9 cellular contexts compared by ENCODE assay signal in the genomic region with DNA sequence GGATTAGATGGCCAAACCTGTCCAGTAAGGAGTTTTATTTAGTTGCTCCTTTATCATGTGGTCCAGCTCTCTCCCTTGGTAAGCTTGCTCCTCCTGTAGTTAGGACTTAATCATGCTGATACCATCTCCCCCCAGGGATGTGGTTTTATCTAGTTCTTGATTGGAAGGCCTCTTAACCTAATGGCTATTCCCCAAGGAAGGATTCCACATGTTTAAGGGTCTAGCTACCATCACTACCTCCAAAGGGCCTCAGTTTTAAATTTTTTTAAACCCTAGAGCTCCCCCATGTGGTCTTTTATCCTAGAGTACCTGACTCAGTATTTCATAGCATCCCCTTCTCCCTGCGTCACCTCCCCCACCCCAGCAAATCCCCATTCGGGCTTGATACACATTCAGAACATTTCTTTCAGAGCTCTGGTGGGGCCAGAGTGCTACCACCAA. TPM values are rescaled to one million over a fixed set of nuclear protein-coding genes. Genes with fewer than 3 reads are reported as not detected.
DNase-seq lines count a peak whose midpoint lies in the region; ATAC-seq, FAIRE-seq and TF ChIP-seq lines count a peak whose summit lies in the region.
"Had no signal": no experiment of that assay in that cellular context is flagged by ENCODE, and none has a peak within 500 bp of the region (broad histone marks: within the 10 kb centered on the region; RNA-seq: fewer than 3 reads in every experiment).

No MANE protein-coding gene starts in this region.

- H3K4me3 ChIP-seq in A549: no peak overlapping the region
- H3K4me3 ChIP-seq in SK-N-SH (ENCODE audit: low read depth in 2 of 2, low read length in 1 of 2): no peak overlapping the region
- no peak overlapping the region for H3K4me3 ChIP-seq in gastroesophageal sphincter
- H3K4me3 ChIP-seq: SJCRH30 had no signal

- H3K9me3 ChIP-seq in A549: no peaks in the 10 kb centered on the region
- H3K9me3 ChIP-seq in SK-N-SH: no peaks in the 10 kb centered on the region
- no peaks in the 10 kb centered on the region for H3K9me3 ChIP-seq in gastroesophageal sphincter
- H3K9me3 ChIP-seq: SJCRH30 had no signal

- 46% methylated on average over 2 of the region's 2 CpGs for WGBS in A549 (ENCODE audit: missing lambda C conversion rate)
- 66% methylated on average over 2 of the region's 2 CpGs for WGBS in SK-N-SH (ENCODE audit: low lambda C conversion rate)
- 49 to 70% methylated on average over 2 of the region's 2 CpGs for WGBS in gastroesophageal sphincter (ENCODE audit: low coverage in 1 of 2), 2 donors

- no peak for TF ChIP-seq EP300 in A549 (IDR thresholded peaks at IDR 0.05)
- TF ChIP-seq EP300 in SK-N-SH (IDR thresholded peaks at IDR 0.05; ENCODE audit: borderline replicate concordance in 1 of 2, low read depth in 1 of 2, low read length in 1 of 2): no peak
- TF ChIP-seq EP300 in gastroesophageal sphincter (IDR thresholded peaks at IDR 0.05): no peak

- CTCF ChIA-PET in A549 (lab: Yijun Ruan, JAX) (interaction anchor here (0.6 to 5.0 kb wide), 23 partner anchors 8 to 157 kb away, joined by 3 to 46 read pairs (median 5); a partner anchor contains a TSS), SK-N-SH (lab: Yijun Ruan, JAX) (interaction anchor here (0.7 to 5.4 kb wide), 28 partner anchors 10 to 204 kb away, joined by 3 to 32 read pairs (median 5); a partner anchor contains a TSS)

- no peak for FAIRE-seq in A549 (lab: Jason Lieb, UNC)

- POLR2A ChIA-PET in A549 (lab: Yijun Ruan, JAX): interaction anchor here (0.6 to 2.4 kb wide), 8 partner anchors 12 to 157 kb away, joined by 3 to 10 read pairs (median 4); a partner anchor contains a TSS
- POLR2A ChIA-PET in SK-N-SH (lab: Yijun Ruan, JAX): interaction anchor here (0.6 to 2.3 kb wide), 7 partner anchors 8 to 125 kb away, joined by 3 to 16 read pairs (median 4); a partner anchor contains a TSS

- H3K4me2 ChIP-seq in A549 (no peak overlapping the region), SK-N-SH (no peak overlapping the region)

- peaks cover 90% of the 10 kb centered on the region for H3F3A ChIP-seq in SK-N-SH (replicated peaks; ENCODE audit: insufficient read depth)

- H3K27me3 ChIP-seq in SK-N-SH (ENCODE audit: insufficient read depth) (no peaks in the 10 kb centered on the region), gastroesophageal sphincter (no peaks in the 10 kb centered on the region)
- H3K27me3 ChIP-seq: SJCRH30 had no signal

- H3K27ac ChIP-seq in A549 (no peak overlapping the region), SK-N-SH (ENCODE audit: low read depth in 2 of 2, low read length in 1 of 2) (peak overlapping the region; percentile 7 to 21; a peak in 3 of 4 replicates), gastroesophageal sphincter (peak overlapping the region in 3 of 4 donors; percentile 2 to 64 (median 9))
- H3K27ac ChIP-seq: SJCRH30 had no signal

- H3K79me2 ChIP-seq in SK-N-SH (ENCODE audit: insufficient read depth): peaks cover 80% of the 10 kb centered on the region

- DNase-seq in A549 (ENCODE audit: low read depth in 1 of 2, low spot score in 1 of 2) (no peak), SK-N-SH (peak; percentile 67), AG08396 (ENCODE audit: low spot score) (no peak)
- no peak for DNase-seq in activated CD4-positive, alpha-beta T cell treated with anti-CD3 and anti-CD28 coated beads for 1 hour

- ATAC-seq in A549 (peak; percentile 47 to 64), gastroesophageal sphincter (no peak), GM21737 (IDR thresholded peaks at IDR 0.05; ENCODE audit: unreplicated experiment) (no peak), HG02970 (IDR thresholded peaks at IDR 0.05; ENCODE audit: low FRiP score, unreplicated experiment) (no peak)

- peaks cover 66% of the 10 kb centered on the region for H3K4me1 ChIP-seq in A549
- H3K4me1 ChIP-seq in SK-N-SH (ENCODE audit: control insufficient read depth in 1 of 2, insufficient read depth in 2 of 2, low read depth in 1 of 2, low read length in 1 of 2): peaks cover 2 to 5% of the 10 kb centered on the region in 2 experiments; a peak in 2 of 4 replicates
- H3K4me1 ChIP-seq in gastroesophageal sphincter: peaks cover 3 to 88% (median 9%) of the 10 kb centered on the region in 3 donors

- TF ChIP-seq RAD21 in A549 (conservative IDR thresholded peaks at IDR 0.05 in 1 of 2, IDR thresholded peaks at IDR 0.05 in 1 of 2) (peak; percentile 24 to 44; a peak in 4 of 5 replicates), SK-N-SH (IDR thresholded peaks at IDR 0.05; ENCODE audit: low read length) (peak; percentile 34; the same call in 1 of the 2 replicates)

- TF ChIP-seq POLR2A in A549 (IDR thresholded peaks at IDR 0.05; ENCODE audit: low read length) (no peak), gastroesophageal sphincter (IDR thresholded peaks at IDR 0.05) (no peak)

- no peak overlapping the region for H3K9ac ChIP-seq in SK-N-SH

- peaks cover 87 to 95% of the 10 kb centered on the region in 2 experiments for H3K36me3 ChIP-seq in SK-N-SH (replicated peaks in 1 of 2; ENCODE audit: control insufficient read depth in 1 of 2, insufficient read depth in 2 of 2, low read length in 1 of 2)
- H3K36me3 ChIP-seq in gastroesophageal sphincter: peaks cover 0 to 100% of the 10 kb centered on the region in 2 donors

- H2AFZ ChIP-seq in SK-N-SH (ENCODE audit: low read depth): no peak overlapping the region

- H3K9me2 ChIP-seq in SK-N-SH: no peaks in the 10 kb centered on the region

- peaks cover 96% of the 10 kb centered on the region for H4K20me1 ChIP-seq in SK-N-SH (ENCODE audit: insufficient read depth)

- TF ChIP-seq CTCF in A549 (IDR thresholded peaks at IDR 0.05): peak; percentile 57
- peak; percentile 37; the same call in 2 of the 3 replicates for TF ChIP-seq CTCF in GM12872 (IDR thresholded peaks at IDR 0.05; ENCODE audit: insufficient read depth, low read depth, low read length)
- TF ChIP-seq CTCF in SK-N-SH (IDR thresholded peaks at IDR 0.05): peak; percentile 58
- peak in 3 of 4 experiments; percentile 14 to 22 (median 21) for TF ChIP-seq CTCF in gastroesophageal sphincter (IDR thresholded peaks at IDR 0.05)

TF ChIP-seq in A549, 52 proteins besides CTCF, POLR2A, EP300 and RAD21 (continues in another document):
- no peak for TF ChIP-seq MYC (IDR thresholded peaks at IDR 0.05; ENCODE audit: borderline replicate concordance, low read length)

TF ChIP-seq in SK-N-SH, 30 proteins besides CTCF, POLR2A, EP300 and RAD21:
- TF ChIP-seq SMC3 (IDR thresholded peaks at IDR 0.05; ENCODE audit: low read depth, low read length): peak; percentile 1; the same call in 1 of the 2 replicates
- no peak for TF ChIP-seq SIN3A (IDR thresholded peaks at IDR 0.05; ENCODE audit: borderline replicate concordance, low read depth, low read length)

RNA-seq across cellular contexts. Expression of a gene that starts 22.5 kb away (rescaled TPM):
- polyA plus RNA-seq in A549 (2011; rRNA removed) (21.9 and 30.6 TPM in 2 replicates), A549 (2017; fragmentation: RNase III; extraction: RNeasy Plus Mini Kit Qiagen cat#74134 plus additional on column Dnase treatment) (14.0 to 18.7 TPM (median 16.1 TPM) in 3 replicates), SK-N-SH (2012; rRNA removed) (57.6 and 80.9 TPM in 2 replicates)
- 20.1 and 23.0 TPM in 2 replicates for polyA plus RNA-seq in A549 (2012; cell fraction: cytosol; rRNA removed)
- polyA plus RNA-seq in A549 (2012; cell fraction: nucleus; rRNA removed): 110 and 113 TPM in 2 replicates
- polyA minus RNA-seq in A549 (2011; rRNA and poly(A)+ RNA removed): 29.2 and 40.6 TPM in 2 replicates
- 14.1 and 19.6 TPM in 2 replicates for polyA plus RNA-seq in SK-N-SH (2012; cell fraction: cytosol; rRNA removed)
- 412 and 451 TPM in 2 replicates for polyA plus RNA-seq in SK-N-SH (2012; cell fraction: nucleus; rRNA removed)
- total RNA-seq in gastroesophageal sphincter: 10 to 100 TPM; 14.8 to 41.9 (median 20.3) TPM

RNA-seq across cellular contexts. Expression of a gene that starts 24.3 kb away (rescaled TPM):
- polyA plus RNA-seq in A549 (2011; rRNA removed) (41.5 and 51.2 TPM in 2 replicates), A549 (2017; fragmentation: RNase III; extraction: RNeasy Plus Mini Kit Qiagen cat#74134 plus additional on column Dnase treatment) (43.7 to 50.4 TPM (median 49.9 TPM) in 3 replicates), SK-N-SH (2012; rRNA removed) (57.8 and 69.8 TPM in 2 replicates)
- 91.9 and 106 TPM in 2 replicates for polyA plus RNA-seq in A549 (2012; cell fraction: cytosol; rRNA removed)
- 170 and 176 TPM in 2 replicates for polyA plus RNA-seq in A549 (2012; cell fraction: nucleus; rRNA removed)
- polyA minus RNA-seq in A549 (2011; rRNA and poly(A)+ RNA removed): 39.4 and 49.2 TPM in 2 replicates
- polyA plus RNA-seq in SK-N-SH (2012; cell fraction: cytosol; rRNA removed): 21.2 and 31.7 TPM in 2 replicates
- polyA plus RNA-seq in SK-N-SH (2012; cell fraction: nucleus; rRNA removed): 272 and 284 TPM in 2 replicates
- total RNA-seq in gastroesophageal sphincter: 10 to 100 TPM; 12.1 to 19.6 (median 17.4) TPM

RNA-seq across cellular contexts. Expression of a gene that starts 24.9 kb away (rescaled TPM):
- 367 and 604 TPM in 2 replicates for polyA plus RNA-seq in A549 (2011; rRNA removed)
- polyA plus RNA-seq in A549 (2012; cell fraction: cytosol; rRNA removed): 705 and 750 TPM in 2 replicates
- 500 and 631 TPM in 2 replicates for polyA plus RNA-seq in A549 (2012; cell fraction: nucleus; rRNA removed)
- 546 to 553 TPM (median 551 TPM) in 3 replicates for polyA plus RNA-seq in A549 (2017; fragmentation: RNase III; extraction: RNeasy Plus Mini Kit Qiagen cat#74134 plus additional on column Dnase treatment)
- polyA minus RNA-seq in A549 (2011; rRNA and poly(A)+ RNA removed): 1,540 and 1,566 TPM in 2 replicates
- 336 and 368 TPM in 2 replicates for polyA plus RNA-seq in SK-N-SH (2012; rRNA removed)
- polyA plus RNA-seq in SK-N-SH (2012; cell fraction: cytosol; rRNA removed): 425 and 586 TPM in 2 replicates
- polyA plus RNA-seq in SK-N-SH (2012; cell fraction: nucleus; rRNA removed): 357 and 676 TPM in 2 replicates
- total RNA-seq in gastroesophageal sphincter: 100 to 1,000 TPM; 259 to 375 (median 354) TPM

RNA-seq across cellular contexts. Expression of a gene that starts 30.5 kb away (rescaled TPM):
- 0.17 TPM in 1 of 2 replicates, not detected in the other for polyA plus RNA-seq in A549 (2011; rRNA removed)
- polyA plus RNA-seq in A549 (2012; cell fraction: cytosol; rRNA removed): 0.26 and 0.46 TPM in 2 replicates
- 1.4 and 1.6 TPM in 2 replicates for polyA plus RNA-seq in A549 (2012; cell fraction: nucleus; rRNA removed)
- polyA plus RNA-seq in A549 (2017; fragmentation: RNase III; extraction: RNeasy Plus Mini Kit Qiagen cat#74134 plus additional on column Dnase treatment): not detected in 3 replicates
- not detected in 2 replicates for polyA minus RNA-seq in A549 (2011; rRNA and poly(A)+ RNA removed)
- 0.13 TPM in 1 of 2 replicates, not detected in the other for polyA plus RNA-seq in SK-N-SH (2012; rRNA removed)
- polyA plus RNA-seq in SK-N-SH (2012; cell fraction: cytosol; rRNA removed): not detected in 2 replicates
- 0.40 and 0.66 TPM in 2 replicates for polyA plus RNA-seq in SK-N-SH (2012; cell fraction: nucleus; rRNA removed)
- not detected for total RNA-seq in gastroesophageal sphincter

RNA-seq across cellular contexts. Expression of a gene that starts 35.3 kb away (rescaled TPM):
- polyA plus RNA-seq in A549 (2011; rRNA removed) (203 and 257 TPM in 2 replicates), A549 (2017; fragmentation: RNase III; extraction: RNeasy Plus Mini Kit Qiagen cat#74134 plus additional on column Dnase treatment) (210 to 248 TPM (median 221 TPM) in 3 replicates), SK-N-SH (2012; rRNA removed) (58.5 and 59.3 TPM in 2 replicates)
- 214 and 245 TPM in 2 replicates for polyA plus RNA-seq in A549 (2012; cell fraction: cytosol; rRNA removed)
- polyA plus RNA-seq in A549 (2012; cell fraction: nucleus; rRNA removed): 99.6 and 118 TPM in 2 replicates
- 200 and 213 TPM in 2 replicates for polyA minus RNA-seq in A549 (2011; rRNA and poly(A)+ RNA removed)
- polyA plus RNA-seq in SK-N-SH (2012; cell fraction: cytosol; rRNA removed): 62.4 and 69.7 TPM in 2 replicates
- 39.6 and 44.1 TPM in 2 replicates for polyA plus RNA-seq in SK-N-SH (2012; cell fraction: nucleus; rRNA removed)
- 10 to 100 TPM; 54.2 to 73.2 (median 69.6) TPM for total RNA-seq in gastroesophageal sphincter

Comparison
In these comparisons a context has a peak if more than half of its experiments do, and no peak if none do; other contexts are left out.
1. ATAC-seq: peak in A549 (2 of 2); none in gastroesophageal sphincter (single experiment), GM21737 (single experiment) and HG02970 (single experiment).
2. H3K27ac ChIP-seq: peak in SK-N-SH (2 of 2) and gastroesophageal sphincter (3 of 4); none in A549 (0 of 2).
3. Peak in every context shown above with its lines, with median percentiles within 50 percentile points of each other: CTCF ChIP-seq.